ENCODE assay signal across 1 cellular context in genomic region chr11:10488121-10488580, GRCh38.
TF ChIP-seq lines count a peak whose summit lies in the region.

No MANE protein-coding gene starts in this region.

TF ChIP-seq in GM23338, 12 proteins besides CTCF, POLR2A, EP300 and RAD21 (continued from another document):
- no peak for TF ChIP-seq ZNF462 (CRISPR knock-in tag; IDR thresholded peaks at IDR 0.05)
- TF ChIP-seq EZH2phosphoT487 (IDR thresholded peaks at IDR 0.05; ENCODE audit: unreplicated experiment), result no peak
- TF ChIP-seq JUNB (IDR thresholded peaks at IDR 0.05; ENCODE audit: unreplicated experiment), result no peak
- no peak for TF ChIP-seq POLR2AphosphoS5 (IDR thresholded peaks at IDR 0.05; ENCODE audit: low read depth)
- no peak for TF ChIP-seq EZH2 (IDR thresholded peaks at IDR 0.05; ENCODE audit: low read depth, unreplicated experiment)
- TF ChIP-seq ZNF331 (CRISPR knock-in tag; IDR thresholded peaks at IDR 0.05; ENCODE audit: low read depth), result no peak
- TF ChIP-seq CREB1 (CRISPR knock-in tag; IDR thresholded peaks at IDR 0.05; ENCODE audit: low read depth), result no peak
